8 cellular contexts compared by ENCODE assay signal in the genomic region with DNA sequence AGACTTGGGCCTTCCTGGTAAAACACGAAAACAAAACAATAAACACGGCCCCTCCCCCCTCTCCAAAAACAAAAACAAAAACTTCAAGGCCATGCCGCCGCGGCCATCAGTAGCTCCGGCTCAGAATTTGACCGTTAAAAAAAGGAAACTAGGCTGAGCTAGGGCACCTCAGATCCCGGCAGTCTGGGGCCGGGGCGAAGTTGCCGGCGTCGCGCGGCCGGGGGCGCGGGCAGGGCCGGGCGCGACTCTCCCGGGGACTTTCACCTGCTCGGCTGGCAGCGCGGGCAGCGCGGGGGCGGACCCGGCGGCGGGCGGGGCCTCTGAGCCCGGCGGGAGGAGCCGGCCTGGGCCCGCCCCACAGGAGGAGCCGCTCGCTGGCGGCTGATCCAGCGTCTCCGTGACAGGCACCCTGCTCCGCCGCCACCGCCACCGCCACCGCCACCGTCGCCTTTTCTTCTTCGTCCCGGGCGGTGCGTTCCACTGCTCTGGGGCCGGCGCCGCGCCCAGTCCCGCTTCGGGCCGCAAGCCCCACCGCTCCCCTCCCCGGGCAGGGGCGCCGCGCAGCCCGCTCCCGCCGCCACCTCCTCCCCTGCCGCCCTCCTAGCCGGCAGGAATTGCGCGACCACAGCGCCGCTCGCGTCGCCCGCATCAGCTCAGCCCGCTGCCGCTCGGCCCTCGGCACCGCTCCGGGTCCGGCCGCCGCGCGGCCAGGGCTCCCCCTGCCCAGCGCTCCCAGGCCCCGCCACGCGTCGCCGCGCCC. TPM values are rescaled to one million over a fixed set of nuclear protein-coding genes. Genes with fewer than 3 reads are reported as not detected.
DNase-seq lines count a peak whose midpoint lies in the region; ATAC-seq and TF ChIP-seq lines count a peak whose summit lies in the region.

A gene (plus strand): TSS at position 358 of the 760 bp plus-strand sequence. CDS start 487 bp downstream, outside the sequence.

- no peaks in the 10 kb centered on the region for H3K36me3 ChIP-seq in CD4-positive, alpha-beta memory T cell (ENCODE audit: insufficient read depth, low read length)
- H3K36me3 ChIP-seq in NT2/D1 (ENCODE audit: insufficient read depth, insufficient read length, low read length) (peaks cover 4% of the 10 kb centered on the region), muscle layer of duodenum (ENCODE audit: control insufficient read depth in 1 of 2, insufficient read depth in 2 of 2, low read length in 2 of 2) (no peaks in the 10 kb centered on the region)

- TF ChIP-seq POLR2A in erythroblast (IDR thresholded peaks at IDR 0.05; ENCODE audit: low read length), result no peak

- peaks cover 33 to 60% of the 10 kb centered on the region in 2 donors for H3K27me3 Mint-ChIP-seq in CD4-positive, alpha-beta memory T cell

- ATAC-seq in GM19463 (IDR thresholded peaks at IDR 0.05; ENCODE audit: unreplicated experiment), result peak; percentile 99
- ATAC-seq in HG03565 (IDR thresholded peaks at IDR 0.05; ENCODE audit: unreplicated experiment), result peak; percentile 92

- peak within 1 kb of the TSS; percentile 80 to 87 (median 84) for H3K4me3 Mint-ChIP-seq in CD4-positive, alpha-beta memory T cell

- peak within 1 kb of the TSS in 3 of 7 donors; percentile 42 to 69 (median 49) for H3K27ac Mint-ChIP-seq in CD4-positive, alpha-beta memory T cell

- DNase-seq in CD4-positive, alpha-beta memory T cell, result peak; percentile 65 to 73 (median 70)
- DNase-seq in NT2/D1 (ENCODE audit: low read depth, low spot score), result peak; percentile 71
- peak; percentile 65 for DNase-seq in activated T-cell treated with anti-CD3 and anti-CD28 coated beads for 1 hour (ENCODE audit: low read depth)
- peak; percentile 83 to 88 for DNase-seq in erythroblast (lab: John Stamatoyannopoulos, UW)
- DNase-seq in stimulated activated CD8-positive, alpha-beta memory T cell treated with anti-CD3 and anti-CD28 coated beads, Interleukin-7, amount 100 ng/mL, for 24 hours (ENCODE audit: low read depth), result peak; percentile 43

- H3K4me3 ChIP-seq in CD4-positive, alpha-beta memory T cell (ENCODE audit: low read length in 2 of 2), result peak within 1 kb of the TSS in 1 of 2 donors; percentile 40
- H3K4me3 ChIP-seq in NT2/D1 (ENCODE audit: insufficient read length, low read depth), result peak within 1 kb of the TSS; percentile 88
- H3K4me3 ChIP-seq in muscle layer of duodenum (ENCODE audit: low read depth in 1 of 2, low read length in 2 of 2), result peak within 1 kb of the TSS; percentile 60 to 72

- no peaks in the 10 kb centered on the region for H3K9me3 Mint-ChIP-seq in CD4-positive, alpha-beta memory T cell

- H3K4me1 Mint-ChIP-seq in CD4-positive, alpha-beta memory T cell, result peaks cover 5 to 16% (median 6%) of the 10 kb centered on the region in 4 donors

- H3K36me3 Mint-ChIP-seq in CD4-positive, alpha-beta memory T cell, result no peaks in the 10 kb centered on the region

- H3K4me1 ChIP-seq in CD4-positive, alpha-beta memory T cell (ENCODE audit: insufficient read depth, low read length), result peaks cover 16% of the 10 kb centered on the region
- H3K4me1 ChIP-seq in NT2/D1 (ENCODE audit: insufficient read depth, insufficient read length), result peaks cover 6% of the 10 kb centered on the region
- H3K4me1 ChIP-seq in muscle layer of duodenum (ENCODE audit: control insufficient read depth in 1 of 2, insufficient read depth in 2 of 2, low read length in 2 of 2), result peaks cover 0 to 12% of the 10 kb centered on the region in 2 donors

- peak within 1 kb of the TSS; percentile 92 for H3K9ac ChIP-seq in NT2/D1 (ENCODE audit: insufficient read length, low read depth)

- POLR2A ChIA-PET in CD4-positive, alpha-beta memory T cell (lab: Charles Lee; ENCODE audit: partially characterized antibody), result no interaction called here

- H3K27me3 ChIP-seq in CD4-positive, alpha-beta memory T cell (ENCODE audit: insufficient read depth, low read length), result peaks cover 27% of the 10 kb centered on the region
- H3K27me3 ChIP-seq in NT2/D1 (ENCODE audit: insufficient read depth, insufficient read length) (peaks cover 14% of the 10 kb centered on the region), muscle layer of duodenum (ENCODE audit: low read depth, low read length) (peaks cover 11% of the 10 kb centered on the region)

- intact Hi-C loops in CD4-positive, alpha-beta memory T cell (cut with micrococcal nuclease), result loop anchor here (2.0 kb wide), 1 partner anchor 491 kb away; a partner anchor contains a TSS

- CTCF ChIA-PET in CD4-positive, alpha-beta memory T cell (lab: Charles Lee; ENCODE audit: partially characterized antibody), result interaction anchor here (0.7 to 2.2 kb wide), 2 partner anchors 13 to 28 kb away, joined by 4 to 11 read pairs; no protein-coding TSS in a partner anchor

- H3K27ac ChIP-seq in CD4-positive, alpha-beta memory T cell (ENCODE audit: low read depth, low read length), result no peak within 1 kb of the TSS
- H3K27ac ChIP-seq in muscle layer of duodenum (ENCODE audit: low read length), result peak within 1 kb of the TSS; percentile 49

- H3K9me3 ChIP-seq in CD4-positive, alpha-beta memory T cell (ENCODE audit: control insufficient read depth in 1 of 2, low read length in 2 of 2), result no peaks in the 10 kb centered on the region
- H3K9me3 ChIP-seq in NT2/D1 (ENCODE audit: insufficient read depth, low read length) (peaks cover 10% of the 10 kb centered on the region), muscle layer of duodenum (ENCODE audit: control insufficient read depth in 1 of 2, low read length in 2 of 2) (no peaks in the 10 kb centered on the region)

RNA-seq across cellular contexts. Expression of the gene that starts here (rescaled TPM):
- total RNA-seq in CD4-positive, alpha-beta memory T cell, result not detected
- not detected for polyA plus RNA-seq in CD4-positive, alpha-beta memory T cell

Comparison
In these comparisons a context has a peak if more than half of its experiments do, and no peak if none do; other contexts are left out.
1. Peak in DNase-seq in CD4-positive, alpha-beta memory T cell; RNA of the gene not detected or under 1 TPM.